ENCODE assay signal across 16 cellular contexts in genomic region chr13:32471187-32471922, GRCh38. TPM values are rescaled to one million over a fixed set of nuclear protein-coding genes. Genes with fewer than 3 reads are reported as not detected.
DNase-seq lines count a peak whose midpoint lies in the region; ATAC-seq and TF ChIP-seq lines count a peak whose summit lies in the region.
"Had no signal": no experiment of that assay in that cellular context is flagged by ENCODE, and none has a peak within 500 bp of the region (broad histone marks: within the 10 kb centered on the region; RNA-seq: fewer than 3 reads in every experiment).

No MANE protein-coding gene starts in this region.

- no peak overlapping the region for H3K4ac ChIP-seq in mesenchymal stem cell (ENCODE audit: low read depth in 1 of 2, low read length in 2 of 2)

- no peak overlapping the region for H3K14ac ChIP-seq in mesenchymal stem cell (ENCODE audit: low read length in 2 of 2)

- H3K27me3 ChIP-seq in mesenchymal stem cell (ENCODE audit: control insufficient read depth in 1 of 2, insufficient read depth in 1 of 2, low read length in 2 of 2) = no peaks in the 10 kb centered on the region
- H3K27me3 ChIP-seq in tibial artery = no peaks in the 10 kb centered on the region
- H3K27me3 ChIP-seq: breast epithelium, thyroid gland had no signal

- no peak for DNase-seq in activated CD8-positive, alpha-beta memory T cell treated with anti-CD3 and anti-CD28 coated beads, Interleukin-2, amount 10 ng/mL, durations not matched to agents 7 days and 5 days
- DNase-seq in activated CD8-positive, alpha-beta memory T cell treated with anti-CD3 and anti-CD28 coated beads, Interleukin-2, amount 50 U/mL, for 48 hours = no peak
- DNase-seq in mesenchymal stem cell = no peak
- DNase-seq in tibial artery = no peak
- no peak for DNase-seq in SKM-1 treated with dmso at 0.1 percent for 144 hours (lab: John Stamatoyannopoulos, UW; ENCODE audit: unreplicated experiment)
- DNase-seq in SW 1271 (lab: John Stamatoyannopoulos, UW) = no peak
- no peak for DNase-seq in glomerular visceral epithelial cell (ENCODE audit: extremely low spot score)
- DNase-seq: naive thymus-derived CD4-positive, alpha-beta T cell; NCI-H2081 treated with DMSO at 0.1 percent for 48 hours; SHP77; stimulated activated CD4-positive, alpha-beta T cell treated with anti-CD3 and anti-CD28 coated beads, Interleukin-4, amount 100 ng/mL, for 24 hours; thyroid gland had no signal

- H3K4me3 ChIP-seq in mesenchymal stem cell (ENCODE audit: insufficient read depth in 1 of 2, low read depth in 1 of 2, low read length in 2 of 2) (no peak overlapping the region), tibial artery (no peak overlapping the region)
- H3K4me3 ChIP-seq: A549, breast epithelium, thyroid gland had no signal

- no peaks in the 10 kb centered on the region for H3K9me3 Mint-ChIP-seq in activated CD8-positive, alpha-beta memory T cell treated with anti-CD3 and anti-CD28 coated beads, Interleukin-2, amount 10 ng/mL, durations not matched to agents 7 days and 5 days (ENCODE audit: low read depth)

- H3K27ac ChIP-seq in cingulate gyrus (ENCODE audit: low read depth, low read length) (peak overlapping the region; percentile 77), mesenchymal stem cell (ENCODE audit: low read length, poor library complexity, severe bottlenecking) (no peak overlapping the region), tibial artery (peak overlapping the region; percentile 73 to 75)
- H3K27ac ChIP-seq: A549, thyroid gland had no signal

- H3K23ac ChIP-seq in mesenchymal stem cell (ENCODE audit: low read length in 2 of 2) = no peak overlapping the region

- no peak overlapping the region for H2BK12ac ChIP-seq in mesenchymal stem cell (ENCODE audit: low read length in 2 of 2)

- 85% methylated on average over 12 of the region's 12 CpGs for WGBS in mesenchymal stem cell

- peaks cover 1% of the 10 kb centered on the region for H3K36me3 Mint-ChIP-seq in activated CD8-positive, alpha-beta memory T cell treated with anti-CD3 and anti-CD28 coated beads, Interleukin-2, amount 10 ng/mL, durations not matched to agents 7 days and 5 days

- H3K4me1 ChIP-seq in mesenchymal stem cell (ENCODE audit: control insufficient read depth, insufficient read depth, low read depth, low read length) = no peaks in the 10 kb centered on the region
- peaks cover 0 to 22% (median 14%) of the 10 kb centered on the region in 4 donors for H3K4me1 ChIP-seq in tibial artery
- H3K4me1 ChIP-seq: A549, breast epithelium, thyroid gland had no signal

- no peak overlapping the region for H4K8ac ChIP-seq in mesenchymal stem cell (ENCODE audit: low read length)

- H3K18ac ChIP-seq in mesenchymal stem cell (ENCODE audit: low read depth in 1 of 2, low read length in 2 of 2) = no peak overlapping the region

- H3K27ac Mint-ChIP-seq in activated CD8-positive, alpha-beta memory T cell treated with anti-CD3 and anti-CD28 coated beads, Interleukin-2, amount 10 ng/mL, durations not matched to agents 7 days and 5 days = peak overlapping the region; percentile 80

- no peak overlapping the region for H3K4me3 Mint-ChIP-seq in activated CD8-positive, alpha-beta memory T cell treated with anti-CD3 and anti-CD28 coated beads, Interleukin-2, amount 10 ng/mL, durations not matched to agents 7 days and 5 days
- H3K4me3 Mint-ChIP-seq: naive thymus-derived CD4-positive, alpha-beta T cell had no signal

- H3K4me2 ChIP-seq in mesenchymal stem cell (ENCODE audit: low read length, poor library complexity, severe bottlenecking) = no peak overlapping the region
- H3K4me2 ChIP-seq: A549 had no signal

- no peak for TF ChIP-seq CTCF in tibial artery (IDR thresholded peaks at IDR 0.05)

- CTCF ChIA-PET in activated CD8-positive, alpha-beta memory T cell treated with anti-CD3 and anti-CD28 coated beads, Interleukin-2, amount 10 ng/mL, durations not matched to agents 7 days and 5 days (lab: Charles Lee) = no interaction called here

- H2BK120ac ChIP-seq in mesenchymal stem cell (ENCODE audit: low read depth, low read length) = no peak overlapping the region

- H3K36me3 ChIP-seq in mesenchymal stem cell (ENCODE audit: control insufficient read depth in 1 of 2, insufficient read depth in 2 of 2, low read depth in 1 of 2, low read length in 2 of 2) (peaks cover 26 to 69% of the 10 kb centered on the region in 2 experiments), tibial artery (peaks cover 0 to 13% (median 12%) of the 10 kb centered on the region in 3 donors)
- H3K36me3 ChIP-seq: breast epithelium, thyroid gland had no signal

- no peaks in the 10 kb centered on the region for H3K27me3 Mint-ChIP-seq in activated CD8-positive, alpha-beta memory T cell treated with anti-CD3 and anti-CD28 coated beads, Interleukin-2, amount 10 ng/mL, durations not matched to agents 7 days and 5 days
- H3K27me3 Mint-ChIP-seq: naive thymus-derived CD4-positive, alpha-beta T cell had no signal

- no peak overlapping the region for H4K91ac ChIP-seq in mesenchymal stem cell (ENCODE audit: low read length)

- no peaks in the 10 kb centered on the region for H3K79me1 ChIP-seq in mesenchymal stem cell (replicated peaks; ENCODE audit: low read length, poor library complexity, severe bottlenecking)

- H3K9me3 ChIP-seq in mesenchymal stem cell (ENCODE audit: control insufficient read depth, low read length) (no peaks in the 10 kb centered on the region), tibial artery (no peaks in the 10 kb centered on the region)
- H3K9me3 ChIP-seq: A549, breast epithelium, thyroid gland had no signal

- ATAC-seq in activated CD8-positive, alpha-beta memory T cell treated with anti-CD3 and anti-CD28 coated beads, Interleukin-2, amount 10 ng/mL, durations not matched to agents 7 days and 5 days = no peak
- ATAC-seq: A549; HCT116; naive thymus-derived CD4-positive, alpha-beta T cell had no signal

- no peak overlapping the region for H2AK5ac ChIP-seq in mesenchymal stem cell (ENCODE audit: low read length, severe bottlenecking)

- H2AFZ ChIP-seq in mesenchymal stem cell (ENCODE audit: low read depth, low read length) = no peak overlapping the region

- H3K9ac ChIP-seq in mesenchymal stem cell (ENCODE audit: low read length) = peak overlapping the region; percentile 69

- peaks cover 16% of the 10 kb centered on the region for H3K4me1 Mint-ChIP-seq in activated CD8-positive, alpha-beta memory T cell treated with anti-CD3 and anti-CD28 coated beads, Interleukin-2, amount 10 ng/mL, durations not matched to agents 7 days and 5 days

- H2BK15ac ChIP-seq in mesenchymal stem cell (ENCODE audit: low read depth, poor library complexity, severe bottlenecking) = no peak overlapping the region

- H2BK5ac ChIP-seq in mesenchymal stem cell (ENCODE audit: low read depth, low read length, poor library complexity, severe bottlenecking) = no peak overlapping the region

- intact Hi-C loops in tibial artery (cut with DNase I; ENCODE audit: low total_unique reads) = no loop called here

RNA-seq across cellular contexts. Expression of gene N4BP2L1, which starts 43.4 kb away (rescaled TPM):
- 10 to 100 TPM; 24.8 to 29.7 TPM for total RNA-seq in activated CD8-positive, alpha-beta memory T cell treated with anti-CD3 and anti-CD28 coated beads, Interleukin-2, amount 10 ng/mL, durations not matched to agents 7 days and 5 days
- polyA plus RNA-seq in mesenchymal stem cell (2013, experiment 1 of 2) = 1.9 TPM
- 1.6 TPM for polyA plus RNA-seq in mesenchymal stem cell (2013, experiment 2 of 2)
